8 cellular contexts compared by ENCODE assay signal in the genomic region with DNA sequence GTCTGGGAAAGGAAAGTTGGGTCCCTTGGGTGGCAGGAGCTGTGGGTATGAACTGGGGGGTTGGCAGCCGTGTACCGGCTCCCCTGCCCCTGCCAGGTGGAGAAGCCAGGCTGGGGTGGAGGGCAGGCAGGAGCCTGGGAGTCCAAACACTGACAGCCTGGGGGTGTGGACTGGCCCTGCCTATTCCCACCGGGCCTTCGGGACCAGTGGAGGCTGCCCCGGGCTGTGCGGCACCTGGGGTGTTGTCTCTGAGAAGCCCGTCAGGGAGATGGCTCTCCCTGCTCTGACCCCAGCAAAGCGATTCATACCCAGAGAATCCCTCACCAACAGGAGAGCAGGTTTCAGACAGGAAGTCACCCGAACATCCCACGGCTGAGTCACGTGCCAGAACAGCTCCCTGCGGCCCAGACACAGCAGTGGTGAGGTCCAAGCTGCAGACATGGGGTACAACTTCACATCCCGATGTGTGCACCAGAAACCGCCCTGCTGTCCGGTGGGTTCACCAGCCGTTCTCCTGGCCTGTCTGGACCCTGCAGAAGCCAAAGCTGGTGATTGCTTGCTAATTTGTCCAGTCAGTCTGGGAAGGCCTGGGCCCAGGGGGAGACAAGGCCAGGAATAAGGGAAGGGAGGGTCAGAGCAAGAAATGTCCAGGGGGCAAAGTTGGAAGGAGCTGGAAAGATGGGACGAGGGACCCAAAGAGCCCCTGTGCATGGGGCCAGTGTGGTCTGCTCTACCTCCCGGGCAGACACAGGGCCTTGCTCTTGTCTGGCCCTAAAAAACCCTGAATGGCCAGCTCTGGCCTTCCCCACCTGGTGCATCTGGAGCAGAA. TPM values are rescaled to one million over a fixed set of nuclear protein-coding genes. Genes with fewer than 3 reads are reported as not detected.
DNase-seq lines count a peak whose midpoint lies in the region; ATAC-seq and TF ChIP-seq lines count a peak whose summit lies in the region.

No MANE protein-coding gene starts in this region.

- no peak overlapping the region for H3K4me3 Mint-ChIP-seq in CD14-positive monocyte
- peak overlapping the region; percentile 98 for H3K4me3 Mint-ChIP-seq in activated T-helper 17 cell treated with anti-CD3 and anti-CD28 coated beads, Interleukin-2, amount 50 U/mL, for 72 hours
- peak overlapping the region; percentile 42 to 97 (median 70) for H3K4me3 Mint-ChIP-seq in naive thymus-derived CD8-positive, alpha-beta T cell

- H3K27ac Mint-ChIP-seq in CD14-positive monocyte, result peak overlapping the region; percentile 46 to 99 (median 86)
- H3K27ac Mint-ChIP-seq in activated T-helper 17 cell treated with anti-CD3 and anti-CD28 coated beads, Interleukin-2, amount 50 U/mL, for 72 hours, result peak overlapping the region; percentile 88
- peak overlapping the region; percentile 94 to 99 (median 98) for H3K27ac Mint-ChIP-seq in naive thymus-derived CD8-positive, alpha-beta T cell

- POLR2A ChIA-PET in naive thymus-derived CD8-positive, alpha-beta T cell (lab: Charles Lee), result interaction anchor here (1.0 to 11.8 kb wide), 7 partner anchors 7 to 82 kb away, joined by 3 to 254 read pairs (median 9); partner anchors contain the start of gene CLBA1
- POLR2A ChIA-PET in HEK293T (lab: Yijun Ruan, JAX), result no interaction called here

- peaks cover 84% of the 10 kb centered on the region for H3K4me1 Mint-ChIP-seq in CD14-positive monocyte
- H3K4me1 Mint-ChIP-seq in activated T-helper 17 cell treated with anti-CD3 and anti-CD28 coated beads, Interleukin-2, amount 50 U/mL, for 72 hours, result peaks cover 38% of the 10 kb centered on the region
- peaks cover 28 to 92% (median 87%) of the 10 kb centered on the region in 4 donors for H3K4me1 Mint-ChIP-seq in naive thymus-derived CD8-positive, alpha-beta T cell

- peak; percentile 39 for ATAC-seq in activated T-helper 17 cell treated with anti-CD3 and anti-CD28 coated beads, Interleukin-2, amount 50 U/mL, for 72 hours (replicated peaks)
- peak in 1 of 2 donors; percentile 16 for ATAC-seq in naive thymus-derived CD8-positive, alpha-beta T cell

- peaks cover 0 to 3% (median 0%) of the 10 kb centered on the region in 7 donors for H3K9me3 Mint-ChIP-seq in CD14-positive monocyte
- no peaks in the 10 kb centered on the region for H3K9me3 Mint-ChIP-seq in activated T-helper 17 cell treated with anti-CD3 and anti-CD28 coated beads, Interleukin-2, amount 50 U/mL, for 72 hours
- H3K9me3 Mint-ChIP-seq in naive thymus-derived CD8-positive, alpha-beta T cell, result no peaks in the 10 kb centered on the region

- peaks cover 7 to 11% of the 10 kb centered on the region in 2 donors for H3K36me3 Mint-ChIP-seq in CD14-positive monocyte
- peaks cover 31% of the 10 kb centered on the region for H3K36me3 Mint-ChIP-seq in activated T-helper 17 cell treated with anti-CD3 and anti-CD28 coated beads, Interleukin-2, amount 50 U/mL, for 72 hours (ENCODE audit: low read depth)
- peaks cover 0 to 2% (median 1%) of the 10 kb centered on the region in 3 donors for H3K36me3 Mint-ChIP-seq in naive thymus-derived CD8-positive, alpha-beta T cell

- H3K27me3 Mint-ChIP-seq in CD14-positive monocyte (ENCODE audit: low read depth in 3 of 3), result peaks cover 0 to 4% (median 4%) of the 10 kb centered on the region in 3 donors
- H3K27me3 Mint-ChIP-seq in activated T-helper 17 cell treated with anti-CD3 and anti-CD28 coated beads, Interleukin-2, amount 50 U/mL, for 72 hours, result no peaks in the 10 kb centered on the region
- H3K27me3 Mint-ChIP-seq in naive thymus-derived CD8-positive, alpha-beta T cell, result no peaks in the 10 kb centered on the region

- intact Hi-C loops in CD14-positive monocyte (cut with micrococcal nuclease), result loop anchor here in 1 of 2 donors (10.0 kb wide), 1 partner anchor 417 kb away; the partner anchor contains the start of gene CRIP1

- no peak for TF ChIP-seq CTCF in CD14-positive monocyte (IDR thresholded peaks at IDR 0.05)

- DNase-seq in CD14-positive monocyte (ENCODE audit: low spot score) (peak; percentile 78), MV-4-11 (lab: John Stamatoyannopoulos, UW) (peak; percentile 63), HEK293T (ENCODE audit: extremely low spot score) (no peak), HuH-7.5 (ENCODE audit: low spot score) (no peak), SKM-1 (lab: John Stamatoyannopoulos, UW; ENCODE audit: unreplicated experiment) (no peak), DMS 273 treated with DMSO at 0.1 percent for 48 hours (lab: John Stamatoyannopoulos, UW) (no peak)
- peak in 4 of 10 donors; percentile 30 to 72 (median 36) for DNase-seq in naive thymus-derived CD8-positive, alpha-beta T cell

- CTCF ChIA-PET in HEK293T (lab: Yijun Ruan, JAX), result interaction anchor here (0.6 kb wide), 1 partner anchor 99 kb away, joined by 3 read pairs; no protein-coding TSS in a partner anchor

TF ChIP-seq in HEK293T, 16 proteins besides CTCF, POLR2A, EP300 and RAD21:
- TF ChIP-seq BHLHE40 (IDR thresholded peaks at IDR 0.05; ENCODE audit: borderline replicate concordance), result no peak
- no peak for TF ChIP-seq FOXK2 (IDR thresholded peaks at IDR 0.05)
- no peak for TF ChIP-seq TARDBP (IDR thresholded peaks at IDR 0.05)
- no peak for TF ChIP-seq HDGF (IDR thresholded peaks at IDR 0.05; ENCODE audit: borderline replicate concordance)
- TF ChIP-seq LEF1 (IDR thresholded peaks at IDR 0.05; ENCODE audit: borderline replicate concordance), result no peak
- TF ChIP-seq SP1 (IDR thresholded peaks at IDR 0.05), result no peak
- TF ChIP-seq NFRKB (IDR thresholded peaks at IDR 0.05), result no peak
- no peak for TF ChIP-seq L3MBTL2 (conservative IDR thresholded peaks at IDR 0.05)
TF ChIP-seq in HEK293T: peak in this region for 0.

RNA-seq across cellular contexts. Expression of gene GPR132, which starts 2.1 kb away (rescaled TPM):
- 10 to 100 TPM in 1 of 2 donors, 1 to 10 TPM in 1; 6.3 to 13.0 TPM for polyA plus RNA-seq in CD14-positive monocyte
- 10 to 100 TPM; 46.5 to 49.5 TPM for total RNA-seq in activated T-helper 17 cell treated with anti-CD3 and anti-CD28 coated beads, Interleukin-2, amount 50 U/mL, for 72 hours
- total RNA-seq in naive thymus-derived CD8-positive, alpha-beta T cell, result 10 to 100 TPM; 36.3 to 41.4 TPM
- 10 to 100 TPM in 1 of 3 donors, 1 to 10 TPM in 2; 9.4 to 37.2 (median 9.7) TPM for polyA plus RNA-seq in naive thymus-derived CD8-positive, alpha-beta T cell

RNA-seq across cellular contexts. Expression of gene CDCA4, which starts 46.5 kb away (rescaled TPM):
- polyA plus RNA-seq in CD14-positive monocyte, result 10 to 100 TPM in 1 of 2 donors, 1 to 10 TPM in 1; 8.6 to 12.0 TPM
- total RNA-seq in activated T-helper 17 cell treated with anti-CD3 and anti-CD28 coated beads, Interleukin-2, amount 50 U/mL, for 72 hours, result 10 to 100 TPM; 49.2 to 58.6 TPM
- 10 to 100 TPM; 11.0 to 12.4 TPM for total RNA-seq in naive thymus-derived CD8-positive, alpha-beta T cell
- polyA plus RNA-seq in naive thymus-derived CD8-positive, alpha-beta T cell, result 10 to 100 TPM in 2 of 3 donors, 1 to 10 TPM in 1; 8.2 to 12.0 (median 11.3) TPM

Comparison
In these comparisons a context has a peak if more than half of its experiments do, and no peak if none do; other contexts are left out.
1. DNase-seq: peak in CD14-positive monocyte (single experiment) and MV-4-11 (single experiment); none in HEK293T (single experiment), HuH-7.5 (single experiment), SKM-1 (single experiment) and DMS 273 treated with DMSO at 0.1 percent for 48 hours (single experiment).
2. H3K4me3 Mint-ChIP-seq: peak in activated T-helper 17 cell treated with anti-CD3 and anti-CD28 coated beads, Interleukin-2, amount 50 U/mL, for 72 hours (single experiment) and naive thymus-derived CD8-positive, alpha-beta T cell (10 of 10); none in CD14-positive monocyte (0 of 2).
3. Peak in every context shown above with its lines, with median percentiles within 50 percentile points of each other: H3K27ac Mint-ChIP-seq.